9 cellular contexts compared by ENCODE assay signal in the genomic region with DNA sequence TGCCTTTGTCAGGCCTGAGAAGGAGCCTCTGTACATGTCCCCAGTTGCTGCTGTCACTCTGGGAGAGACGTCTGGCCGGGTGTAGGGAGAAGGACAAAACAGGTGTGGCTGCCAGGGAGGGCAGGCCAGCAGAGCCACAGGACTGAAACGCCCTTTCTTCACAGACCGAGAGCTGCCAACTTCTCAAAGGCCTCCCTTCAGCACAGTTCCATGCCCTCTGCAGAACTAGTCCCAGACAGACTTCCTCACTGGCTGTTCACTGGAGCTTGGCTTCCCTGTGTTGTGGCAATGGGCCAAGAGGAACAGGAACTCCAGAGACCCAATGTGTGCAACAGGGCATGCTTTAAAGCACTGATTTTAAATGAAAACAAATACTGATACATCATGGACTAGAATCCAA. TPM values are rescaled to one million over a fixed set of nuclear protein-coding genes. Genes with fewer than 3 reads are reported as not detected.
DNase-seq lines count a peak whose midpoint lies in the region; ATAC-seq, FAIRE-seq and TF ChIP-seq lines count a peak whose summit lies in the region.
"Had no signal": no experiment of that assay in that cellular context is flagged by ENCODE, and none has a peak within 500 bp of the region (broad histone marks: within the 10 kb centered on the region; RNA-seq: fewer than 3 reads in every experiment).

No MANE protein-coding gene starts in this region.

- H3K4me1 ChIP-seq in left ventricle myocardium inferior (peaks cover 97% of the 10 kb centered on the region), gastrocnemius medialis (peaks cover 84 to 88% of the 10 kb centered on the region in 2 donors)

- H3K27ac ChIP-seq in left ventricle myocardium inferior (replicated peaks) (peak overlapping the region; percentile 100), gastrocnemius medialis (peak overlapping the region; percentile 89 to 98 (median 94))
- H3K27ac ChIP-seq: cardiac muscle cell had no signal

- in situ Hi-C loops in gastrocnemius medialis (cut with MboI; ENCODE audit: low sequenced_read_pairs in 4 of 4), result no loop called here

- TF ChIP-seq POLR2A in GM12891 (IDR thresholded peaks at IDR 0.05; ENCODE audit: low read depth, low read length), result no peak
- TF ChIP-seq POLR2A in gastrocnemius medialis (IDR thresholded peaks at IDR 0.05), result no peak

- H3K36me3 ChIP-seq in left ventricle myocardium inferior, result no peaks in the 10 kb centered on the region
- H3K36me3 ChIP-seq in gastrocnemius medialis, result no peaks in the 10 kb centered on the region
- H3K36me3 ChIP-seq: cardiac muscle cell had no signal

- peak overlapping the region; percentile 5 for H3K4me3 ChIP-seq in left ventricle myocardium inferior
- H3K4me3 ChIP-seq in gastrocnemius medialis, result no peak overlapping the region
- H3K4me3 ChIP-seq: cardiac muscle cell had no signal

- H3K27me3 ChIP-seq in left ventricle myocardium inferior (ENCODE audit: low read depth) (no peaks in the 10 kb centered on the region), gastrocnemius medialis (no peaks in the 10 kb centered on the region)
- H3K27me3 ChIP-seq: cardiac muscle cell had no signal

- peak; percentile 69 to 76 for ATAC-seq in gastrocnemius medialis
- ATAC-seq in SK-N-SH treated with all-trans-retinoic acid at 6 μM for 48 hours, result no peak
- ATAC-seq in GM18907 (IDR thresholded peaks at IDR 0.05; ENCODE audit: unreplicated experiment), result no peak
- ATAC-seq in HG03108 (IDR thresholded peaks at IDR 0.05; ENCODE audit: unreplicated experiment), result no peak
- ATAC-seq in HG02759 (IDR thresholded peaks at IDR 0.05; ENCODE audit: unreplicated experiment), result no peak

- intact Hi-C loops in left ventricle myocardium inferior (cut with micrococcal nuclease) (no loop called here), gastrocnemius medialis (cut with DNase I; ENCODE audit: low total_unique reads) (no loop called here)

- no peak for TF ChIP-seq CTCF in left ventricle myocardium inferior (IDR thresholded peaks at IDR 0.05; ENCODE audit: borderline replicate concordance)
- TF ChIP-seq CTCF in gastrocnemius medialis (IDR thresholded peaks at IDR 0.05 in 4 of 5, conservative IDR thresholded peaks at IDR 0.05 in 1 of 5), result no peak

- FAIRE-seq in GM12891 (lab: Jason Lieb, UNC), result no peak

- DNase-seq in GM12891 (ENCODE audit: insufficient read length, low spot score), result no peak
- DNase-seq in SIG-M5 treated with dmso at 0.1 percent for 504 hours (lab: John Stamatoyannopoulos, UW; ENCODE audit: unreplicated experiment), result peak; percentile 35
- peak; percentile 64 for DNase-seq in left ventricle myocardium inferior
- peak; percentile 98 to 99 for DNase-seq in gastrocnemius medialis

- H3K9me3 ChIP-seq in left ventricle myocardium inferior (replicated peaks) (no peaks in the 10 kb centered on the region), gastrocnemius medialis (no peaks in the 10 kb centered on the region)

TF ChIP-seq in GM12891, 5 proteins besides CTCF, POLR2A, EP300 and RAD21:
- TF ChIP-seq SPI1 (IDR thresholded peaks at IDR 0.05; ENCODE audit: low read depth, low read length), result peak; percentile 74
- no peak for TF ChIP-seq POU2F2 (IDR thresholded peaks at IDR 0.05; ENCODE audit: low read depth, low read length)

TF ChIP-seq in SK-N-SH treated with all-trans-retinoic acid at 6 μM for 48 hours, 23 proteins besides CTCF, POLR2A, EP300 and RAD21:
- TF ChIP-seq ZNF70 (CRISPR knock-in tag; IDR thresholded peaks at IDR 0.05) (no peak), ISL1 (CRISPR knock-in tag; IDR thresholded peaks at IDR 0.05) (no peak), ESRRG (CRISPR knock-in tag; IDR thresholded peaks at IDR 0.05) (no peak), GLIS3 (CRISPR knock-in tag; IDR thresholded peaks at IDR 0.05) (no peak)
- TF ChIP-seq, protein P1, sequence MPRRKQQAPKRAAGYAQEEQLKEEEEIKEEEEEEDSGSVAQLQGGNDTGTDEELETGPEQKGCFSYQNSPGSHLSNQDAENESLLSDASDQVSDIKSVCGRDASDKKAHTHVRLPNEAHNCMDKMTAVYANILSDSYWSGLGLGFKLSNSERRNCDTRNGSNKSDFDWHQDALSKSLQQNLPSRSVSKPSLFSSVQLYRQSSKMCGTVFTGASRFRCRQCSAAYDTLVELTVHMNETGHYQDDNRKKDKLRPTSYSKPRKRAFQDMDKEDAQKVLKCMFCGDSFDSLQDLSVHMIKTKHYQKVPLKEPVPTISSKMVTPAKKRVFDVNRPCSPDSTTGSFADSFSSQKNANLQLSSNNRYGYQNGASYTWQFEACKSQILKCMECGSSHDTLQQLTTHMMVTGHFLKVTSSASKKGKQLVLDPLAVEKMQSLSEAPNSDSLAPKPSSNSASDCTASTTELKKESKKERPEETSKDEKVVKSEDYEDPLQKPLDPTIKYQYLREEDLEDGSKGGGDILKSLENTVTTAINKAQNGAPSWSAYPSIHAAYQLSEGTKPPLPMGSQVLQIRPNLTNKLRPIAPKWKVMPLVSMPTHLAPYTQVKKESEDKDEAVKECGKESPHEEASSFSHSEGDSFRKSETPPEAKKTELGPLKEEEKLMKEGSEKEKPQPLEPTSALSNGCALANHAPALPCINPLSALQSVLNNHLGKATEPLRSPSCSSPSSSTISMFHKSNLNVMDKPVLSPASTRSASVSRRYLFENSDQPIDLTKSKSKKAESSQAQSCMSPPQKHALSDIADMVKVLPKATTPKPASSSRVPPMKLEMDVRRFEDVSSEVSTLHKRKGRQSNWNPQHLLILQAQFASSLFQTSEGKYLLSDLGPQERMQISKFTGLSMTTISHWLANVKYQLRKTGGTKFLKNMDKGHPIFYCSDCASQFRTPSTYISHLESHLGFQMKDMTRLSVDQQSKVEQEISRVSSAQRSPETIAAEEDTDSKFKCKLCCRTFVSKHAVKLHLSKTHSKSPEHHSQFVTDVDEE (CRISPR knock-in tag; IDR thresholded peaks at IDR 0.05), result no peak
- TF ChIP-seq, protein P2, sequence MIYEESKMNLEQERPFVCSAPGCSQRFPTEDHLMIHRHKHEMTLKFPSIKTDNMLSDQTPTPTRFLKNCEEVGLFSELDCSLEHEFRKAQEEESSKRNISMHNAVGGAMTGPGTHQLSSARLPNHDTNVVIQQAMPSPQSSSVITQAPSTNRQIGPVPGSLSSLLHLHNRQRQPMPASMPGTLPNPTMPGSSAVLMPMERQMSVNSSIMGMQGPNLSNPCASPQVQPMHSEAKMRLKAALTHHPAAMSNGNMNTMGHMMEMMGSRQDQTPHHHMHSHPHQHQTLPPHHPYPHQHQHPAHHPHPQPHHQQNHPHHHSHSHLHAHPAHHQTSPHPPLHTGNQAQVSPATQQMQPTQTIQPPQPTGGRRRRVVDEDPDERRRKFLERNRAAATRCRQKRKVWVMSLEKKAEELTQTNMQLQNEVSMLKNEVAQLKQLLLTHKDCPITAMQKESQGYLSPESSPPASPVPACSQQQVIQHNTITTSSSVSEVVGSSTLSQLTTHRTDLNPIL (CRISPR knock-in tag; IDR thresholded peaks at IDR 0.05; ENCODE audit: low read depth), result no peak

RNA-seq across cellular contexts. Expression of a gene that starts 50.7 kb away (rescaled TPM):
- polyA plus RNA-seq in GM12891 (2012; ENCODE audit: low read depth, missing spikeins), result 18.6 TPM
- 19.2 TPM for total RNA-seq in left ventricle myocardium inferior
- 10 to 100 TPM in 1 of 4 donors, 1 to 10 TPM in 3; 7.6 to 18.5 (median 8.8) TPM for total RNA-seq in gastrocnemius medialis

Comparison
In these comparisons a context has a peak if more than half of its experiments do, and no peak if none do; other contexts are left out.
1. ATAC-seq: peak in gastrocnemius medialis (2 of 2); none in SK-N-SH treated with all-trans-retinoic acid at 6 μM for 48 hours (single experiment), GM18907 (single experiment), HG03108 (single experiment) and HG02759 (single experiment).